In genomic region chr13:27504126-27504525, GRCh38 we compare ENCODE assay signal across 19 cellular contexts. TPM values are rescaled to one million over a fixed set of nuclear protein-coding genes. Genes with fewer than 3 reads are reported as not detected.
DNase-seq lines count a peak whose midpoint lies in the region; ATAC-seq and TF ChIP-seq lines count a peak whose summit lies in the region.
"Had no signal": no experiment of that assay in that cellular context is flagged by ENCODE, and none has a peak within 500 bp of the region (broad histone marks: within the 10 kb centered on the region; RNA-seq: fewer than 3 reads in every experiment).

No MANE protein-coding gene starts in this region.

- DNase-seq in Right ventricle myocardium inferior (ENCODE audit: missing footprints) = no peak
- DNase-seq in cardiac septum (ENCODE audit: low spot score) = no peak
- no peak for DNase-seq in heart right ventricle
- no peak for DNase-seq in nephron progenitor cell
- DNase-seq in stimulated activated CD4-positive, alpha-beta T cell treated with anti-CD3 and anti-CD28 coated beads, Interleukin-2, amount 100 ng/mL, for 48 hours = no peak
- no peak for DNase-seq in dermis blood vessel endothelial cell
- no peak for DNase-seq in NCI-H187 (lab: John Stamatoyannopoulos, UW)
- no peak for DNase-seq in D341Med (ENCODE audit: low spot score)
- DNase-seq: 8988T, ACHN, Calu3, GM23248, NCI-H187 treated with DMSO at 0.1 percent for 48 hours, NCI-H2107, NCI-H446 treated with DMSO at 0.1 percent for 48 hours, NCI-H526, PC-9, SHP77 had no signal

- H3K27ac Mint-ChIP-seq in nephron progenitor cell = peak overlapping the region; percentile 77

- H3K4me1 Mint-ChIP-seq in nephron progenitor cell = peaks cover 25% of the 10 kb centered on the region

- H3K9me3 ChIP-seq in heart right ventricle = no peaks in the 10 kb centered on the region
- H3K9me3 ChIP-seq: HAP-1 had no signal

- 34 to 47% methylated on average over 7 of the region's 7 CpGs for WGBS in heart right ventricle, 2 donors

- no peak overlapping the region for H3K4me3 Mint-ChIP-seq in nephron progenitor cell

- TF ChIP-seq CTCF in heart right ventricle (IDR thresholded peaks at IDR 0.05) = no peak
- TF ChIP-seq CTCF in nephron progenitor cell (IDR thresholded peaks at IDR 0.05) = no peak

- H3K27ac ChIP-seq in heart right ventricle = peak overlapping the region in 3 of 10 donors; percentile 22 to 42 (median 29)
- H3K27ac ChIP-seq: GM23248, PC-9 had no signal

- H3K36me3 Mint-ChIP-seq in nephron progenitor cell (ENCODE audit: low read depth) = no peaks in the 10 kb centered on the region

- no peak overlapping the region for H3K4me3 ChIP-seq in heart right ventricle
- H3K4me3 ChIP-seq: GM23248, HAP-1, PC-9 had no signal

- peaks cover 12% of the 10 kb centered on the region for H3K27me3 Mint-ChIP-seq in nephron progenitor cell (ENCODE audit: low read depth, poor library complexity)

- peaks cover 0 to 21% (median 4%) of the 10 kb centered on the region in 9 donors for H3K4me1 ChIP-seq in heart right ventricle
- H3K4me1 ChIP-seq: HAP-1 had no signal

- ATAC-seq in Right ventricle myocardium inferior (peak; percentile 58), heart right ventricle (peak in 6 of 8 donors; percentile 49 to 80 (median 64))

- H3K9me3 Mint-ChIP-seq in nephron progenitor cell = no peaks in the 10 kb centered on the region

- no peaks in the 10 kb centered on the region for H3K36me3 ChIP-seq in heart right ventricle
- H3K36me3 ChIP-seq: HAP-1 had no signal

- H3K27me3 ChIP-seq in heart right ventricle = no peaks in the 10 kb centered on the region

- intact Hi-C loops in Right ventricle myocardium inferior (cut with DNase I) = loop anchor here (5.0 kb wide), 1 partner anchor 42 kb away; no protein-coding TSS in a partner anchor
- intact Hi-C loops in cardiac septum (cut with DNase I) = no loop called here
- intact Hi-C loops in heart right ventricle (cut with DNase I) = no loop called here

RNA-seq across cellular contexts. Expression of gene MTIF3, which starts 53.8 kb away (rescaled TPM):
- total RNA-seq in Right ventricle myocardium inferior = 185 TPM
- 83.8 TPM for total RNA-seq in cardiac septum
- 100 to 1,000 TPM; 103 to 207 (median 121) TPM for total RNA-seq in heart right ventricle
- 100 to 1,000 TPM; 127 to 217 TPM for polyA plus RNA-seq in heart right ventricle
- total RNA-seq in dermis blood vessel endothelial cell = 55.0 and 70.1 TPM in 2 replicates
